In genomic region chr3:129103296-129103695, GRCh38 we compare ENCODE assay signal across 27 cellular contexts. TPM values are rescaled to one million over a fixed set of nuclear protein-coding genes. Genes with fewer than 3 reads are reported as not detected.
DNase-seq lines count a peak whose midpoint lies in the region; ATAC-seq and TF ChIP-seq lines count a peak whose summit lies in the region.
"Had no signal": no experiment of that assay in that cellular context is flagged by ENCODE, and none has a peak within 500 bp of the region (broad histone marks: within the 10 kb centered on the region; RNA-seq: fewer than 3 reads in every experiment).

No MANE protein-coding gene starts in this region.

- H3K27me3 ChIP-seq in MM.1S (replicated peaks; ENCODE audit: insufficient read depth, low read length) = no peaks in the 10 kb centered on the region
- H3K27me3 ChIP-seq: suprapubic skin had no signal

- H3K27ac Mint-ChIP-seq in activated CD4-positive, alpha-beta T cell treated with anti-CD3 and anti-CD28 coated beads, Interleukin-2, amount 10 ng/mL, durations not matched to agents 7 days and 5 days = peak overlapping the region; percentile 69
- H3K27ac Mint-ChIP-seq in activated naive CD8-positive, alpha-beta T cell treated with anti-CD3 and anti-CD28 coated beads, Interleukin-2, amount 10 ng/mL, durations not matched to agents 7 days and 5 days = peak overlapping the region; percentile 71
- H3K27ac Mint-ChIP-seq in nephron progenitor cell = peak overlapping the region; percentile 40
- H3K27ac Mint-ChIP-seq: B cell had no signal

- peak overlapping the region; percentile 93 for H3K27ac ChIP-seq in MM.1S (ENCODE audit: low read length)
- H3K27ac ChIP-seq in OCI-LY7 (ENCODE audit: low read depth, low read length, poor library complexity, severe bottlenecking) = no peak overlapping the region
- H3K27ac ChIP-seq: A549, GM23248, suprapubic skin had no signal

- intact Hi-C loops in OCI-LY7 (cut with micrococcal nuclease; ENCODE audit: unreplicated experiment) = loop anchor here (5.0 kb wide), 1 partner anchor 131 kb away; no protein-coding TSS in a partner anchor

- H3K4me3 Mint-ChIP-seq in activated CD4-positive, alpha-beta T cell treated with anti-CD3 and anti-CD28 coated beads, Interleukin-2, amount 10 ng/mL, durations not matched to agents 7 days and 5 days = no peak overlapping the region
- H3K4me3 Mint-ChIP-seq in activated naive CD8-positive, alpha-beta T cell treated with anti-CD3 and anti-CD28 coated beads, Interleukin-2, amount 10 ng/mL, durations not matched to agents 7 days and 5 days = no peak overlapping the region
- no peak overlapping the region for H3K4me3 Mint-ChIP-seq in nephron progenitor cell
- H3K4me3 Mint-ChIP-seq: B cell had no signal

- H3K27me3 Mint-ChIP-seq in activated CD4-positive, alpha-beta T cell treated with anti-CD3 and anti-CD28 coated beads, Interleukin-2, amount 10 ng/mL, durations not matched to agents 7 days and 5 days = no peaks in the 10 kb centered on the region
- H3K27me3 Mint-ChIP-seq in activated naive CD8-positive, alpha-beta T cell treated with anti-CD3 and anti-CD28 coated beads, Interleukin-2, amount 10 ng/mL, durations not matched to agents 7 days and 5 days = no peaks in the 10 kb centered on the region
- no peaks in the 10 kb centered on the region for H3K27me3 Mint-ChIP-seq in nephron progenitor cell (ENCODE audit: low read depth, poor library complexity)
- H3K27me3 Mint-ChIP-seq: B cell had no signal

- H3K36me3 ChIP-seq in MM.1S (replicated peaks; ENCODE audit: insufficient read depth, low read length) (no peaks in the 10 kb centered on the region), OCI-LY7 (ENCODE audit: insufficient read depth, low read length) (peaks cover 4% of the 10 kb centered on the region)

- peak overlapping the region; percentile 77 for H3K4me2 ChIP-seq in MM.1S (ENCODE audit: low read depth, low read length)
- no peak overlapping the region for H3K4me2 ChIP-seq in OCI-LY7 (ENCODE audit: low read length)
- H3K4me2 ChIP-seq: A549, smooth muscle cell had no signal

- H3K9me3 Mint-ChIP-seq in activated CD4-positive, alpha-beta T cell treated with anti-CD3 and anti-CD28 coated beads, Interleukin-2, amount 10 ng/mL, durations not matched to agents 7 days and 5 days = no peaks in the 10 kb centered on the region
- no peaks in the 10 kb centered on the region for H3K9me3 Mint-ChIP-seq in activated naive CD8-positive, alpha-beta T cell treated with anti-CD3 and anti-CD28 coated beads, Interleukin-2, amount 10 ng/mL, durations not matched to agents 7 days and 5 days
- peaks cover 12% of the 10 kb centered on the region for H3K9me3 Mint-ChIP-seq in nephron progenitor cell

- H3K4me3 ChIP-seq in MM.1S (ENCODE audit: low read length) (no peak overlapping the region), OCI-LY7 (ENCODE audit: low read depth, low read length, poor library complexity, severe bottlenecking) (no peak overlapping the region)
- H3K4me3 ChIP-seq: A549, GM23248, smooth muscle cell, suprapubic skin had no signal

- peaks cover 54% of the 10 kb centered on the region for H3K4me1 Mint-ChIP-seq in activated CD4-positive, alpha-beta T cell treated with anti-CD3 and anti-CD28 coated beads, Interleukin-2, amount 10 ng/mL, durations not matched to agents 7 days and 5 days
- peaks cover 50% of the 10 kb centered on the region for H3K4me1 Mint-ChIP-seq in activated naive CD8-positive, alpha-beta T cell treated with anti-CD3 and anti-CD28 coated beads, Interleukin-2, amount 10 ng/mL, durations not matched to agents 7 days and 5 days
- H3K4me1 Mint-ChIP-seq in nephron progenitor cell = peaks cover 37% of the 10 kb centered on the region
- H3K4me1 Mint-ChIP-seq: B cell had no signal

- peaks cover 83% of the 10 kb centered on the region for H3K79me2 ChIP-seq in MM.1S (ENCODE audit: low read length)
- H3K79me2 ChIP-seq in OCI-LY7 (ENCODE audit: insufficient read depth, low read depth, low read length) = no peaks in the 10 kb centered on the region

- H4K20me1 ChIP-seq in MM.1S (ENCODE audit: insufficient read depth, low read length) = no peaks in the 10 kb centered on the region
- H4K20me1 ChIP-seq in OCI-LY7 (ENCODE audit: insufficient read depth, low read length) = 0 out of 2 replicates have a peak, but pooled peaks cover 2% of the 10 kb centered on the region

- H2AFZ ChIP-seq in MM.1S (ENCODE audit: low read length) (no peak overlapping the region), OCI-LY7 (ENCODE audit: low read length) (no peak overlapping the region)
- H2AFZ ChIP-seq: GM23248 had no signal

- TF ChIP-seq CTCF in MM.1S (IDR thresholded peaks at IDR 0.05; ENCODE audit: low read length) (no peak), nephron progenitor cell (IDR thresholded peaks at IDR 0.05) (no peak), OCI-LY7 (conservative IDR thresholded peaks at IDR 0.05; ENCODE audit: low read length) (no peak)

- peaks cover 42% of the 10 kb centered on the region for H3K36me3 Mint-ChIP-seq in activated CD4-positive, alpha-beta T cell treated with anti-CD3 and anti-CD28 coated beads, Interleukin-2, amount 10 ng/mL, durations not matched to agents 7 days and 5 days (ENCODE audit: low read depth)
- H3K36me3 Mint-ChIP-seq in activated naive CD8-positive, alpha-beta T cell treated with anti-CD3 and anti-CD28 coated beads, Interleukin-2, amount 10 ng/mL, durations not matched to agents 7 days and 5 days = peaks cover 38% of the 10 kb centered on the region
- H3K36me3 Mint-ChIP-seq in nephron progenitor cell (ENCODE audit: low read depth) = peaks cover 14% of the 10 kb centered on the region

- no TSS peak for BruUV-seq in OCI-LY7 (replicated peaks; lab: Mats Ljungman, UMichigan)

- POLR2A ChIA-PET in activated CD4-positive, alpha-beta T cell treated with anti-CD3 and anti-CD28 coated beads, Interleukin-2, amount 10 ng/mL, durations not matched to agents 7 days and 5 days (lab: Charles Lee) = no interaction called here
- POLR2A ChIA-PET in activated naive CD8-positive, alpha-beta T cell treated with anti-CD3 and anti-CD28 coated beads, Interleukin-2, amount 10 ng/mL, durations not matched to agents 7 days and 5 days (lab: Charles Lee) = interaction anchor here (3.4 kb wide), 1 partner anchor 17 kb away, joined by 26 read pairs; the partner anchor contains the start of gene RAB43
- POLR2A ChIA-PET in OCI-LY7 (lab: Charles Lee) = no interaction called here

- H3K9me3 ChIP-seq in MM.1S (replicated peaks; ENCODE audit: insufficient read depth, low read length) (no peaks in the 10 kb centered on the region), OCI-LY7 (ENCODE audit: low read length) (0 out of 2 replicates have a peak, but pooled peaks cover 3% of the 10 kb centered on the region)
- H3K9me3 ChIP-seq: A549, suprapubic skin had no signal

- H3F3A ChIP-seq in MM.1S (ENCODE audit: insufficient read depth, low read length) = peaks cover 39% of the 10 kb centered on the region

- H3K9me2 ChIP-seq in MM.1S (replicated peaks; ENCODE audit: insufficient read depth, low read length) (no peaks in the 10 kb centered on the region), OCI-LY7 (ENCODE audit: insufficient read depth, low read length) (no peaks in the 10 kb centered on the region)

- peaks cover 57% of the 10 kb centered on the region for H3K4me1 ChIP-seq in MM.1S (ENCODE audit: low read length)
- no peaks in the 10 kb centered on the region for H3K4me1 ChIP-seq in OCI-LY7 (ENCODE audit: insufficient read depth, low read length, poor library complexity, severe bottlenecking)
- H3K4me1 ChIP-seq: A549, suprapubic skin had no signal

- CTCF ChIA-PET in activated CD4-positive, alpha-beta T cell treated with anti-CD3 and anti-CD28 coated beads, Interleukin-2, amount 10 ng/mL, durations not matched to agents 7 days and 5 days (lab: Charles Lee) = interaction anchor here (1.1 to 4.2 kb wide), 2 partner anchors 15 to 223 kb away, joined by 4 to 22 read pairs; no protein-coding TSS in a partner anchor
- CTCF ChIA-PET in OCI-LY7 (lab: Charles Lee; ENCODE audit: unreplicated experiment) = no interaction called here

- H3K9ac ChIP-seq in MM.1S (ENCODE audit: low read length) = peak overlapping the region; percentile 45; the same call in 1 of the 2 replicates
- H3K9ac ChIP-seq: GM23248 had no signal

- no peak for DNase-seq in activated CD4-positive, alpha-beta T cell treated with anti-CD3 and anti-CD28 coated beads, Interleukin-2, amount 10 ng/mL, durations not matched to agents 7 days and 5 days
- no peak for DNase-seq in activated CD4-positive, alpha-beta T cell treated with anti-CD3 and anti-CD28 coated beads, Interleukin-2, amount 50 U/mL, for 1 hour
- DNase-seq in MM.1S = no peak
- DNase-seq in activated naive CD8-positive, alpha-beta T cell treated with anti-CD3 and anti-CD28 coated beads, Interleukin-2, amount 10 ng/mL, durations not matched to agents 7 days and 5 days = no peak
- DNase-seq in nephron progenitor cell = no peak
- no peak for DNase-seq in OCI-LY7 (ENCODE audit: low spot score)
- no peak for DNase-seq in NCI-H128 (lab: John Stamatoyannopoulos, UW; ENCODE audit: unreplicated experiment)
- DNase-seq: activated gamma-delta T cell treated with Interleukin-2 at 50 U/mL for 16 hours; COR-L47; erythroblast; foreskin fibroblast; GF-D8; GM23248; mesendoderm; NCI-H1105 treated with DMSO at 0.1 percent for 48 hours; NCI-H2081; retina; SIG-M5; stimulated activated CD4-positive, alpha-beta T cell treated with anti-CD3 and anti-CD28 coated beads, Interleukin-2, amount 100 ng/mL, for 24 hours had no signal

- no peak for ATAC-seq in activated naive CD8-positive, alpha-beta T cell treated with anti-CD3 and anti-CD28 coated beads, Interleukin-2, amount 10 ng/mL, durations not matched to agents 7 days and 5 days (ENCODE audit: low read depth)
- no peak for ATAC-seq in GM18873 (IDR thresholded peaks at IDR 0.05; ENCODE audit: low FRiP score, unreplicated experiment)
- ATAC-seq: left lobe of liver had no signal

RNA-seq across cellular contexts. Expression of gene RAB43, which starts 18.3 kb away (rescaled TPM):
- total RNA-seq in activated CD4-positive, alpha-beta T cell treated with anti-CD3 and anti-CD28 coated beads, Interleukin-2, amount 10 ng/mL, durations not matched to agents 7 days and 5 days = 10 to 100 TPM; 52.0 to 59.1 TPM
- total RNA-seq in activated naive CD8-positive, alpha-beta T cell treated with anti-CD3 and anti-CD28 coated beads, Interleukin-2, amount 10 ng/mL, durations not matched to agents 7 days and 5 days = 10 to 100 TPM; 62.5 to 72.6 TPM
- total RNA-seq in OCI-LY7 (2014; rRNA removed; shearing (Covaris generic)) = 11.6 and 12.5 TPM in 2 replicates
- 10.4 and 14.1 TPM in 2 replicates for total RNA-seq in OCI-LY7 (2022)

RNA-seq across cellular contexts. Expression of gene GP9, which starts 42.7 kb away (rescaled TPM):
- total RNA-seq in activated CD4-positive, alpha-beta T cell treated with anti-CD3 and anti-CD28 coated beads, Interleukin-2, amount 10 ng/mL, durations not matched to agents 7 days and 5 days = not detected
- not detected for total RNA-seq in activated naive CD8-positive, alpha-beta T cell treated with anti-CD3 and anti-CD28 coated beads, Interleukin-2, amount 10 ng/mL, durations not matched to agents 7 days and 5 days
- total RNA-seq in OCI-LY7 (2014; rRNA removed; shearing (Covaris generic)) = not detected in 2 replicates
- not detected in 2 replicates for total RNA-seq in OCI-LY7 (2022)
- total RNA-seq: B cell, cerebellum, GM23248, omental fat pad, smooth muscle cell, suprapubic skin had no signal

RNA-seq across cellular contexts. Expression of gene ISY1, which starts 57.6 kb away (rescaled TPM):
- total RNA-seq in activated CD4-positive, alpha-beta T cell treated with anti-CD3 and anti-CD28 coated beads, Interleukin-2, amount 10 ng/mL, durations not matched to agents 7 days and 5 days = 10 to 100 TPM; 56.9 to 60.9 TPM
- 10 to 100 TPM; 52.1 to 59.0 TPM for total RNA-seq in activated naive CD8-positive, alpha-beta T cell treated with anti-CD3 and anti-CD28 coated beads, Interleukin-2, amount 10 ng/mL, durations not matched to agents 7 days and 5 days
- 34.5 and 40.3 TPM in 2 replicates for total RNA-seq in OCI-LY7 (2014; rRNA removed; shearing (Covaris generic))
- 54.9 and 62.1 TPM in 2 replicates for total RNA-seq in OCI-LY7 (2022)
